Comparison of ENCODE assay signal across 1 cellular context in the genomic region with DNA sequence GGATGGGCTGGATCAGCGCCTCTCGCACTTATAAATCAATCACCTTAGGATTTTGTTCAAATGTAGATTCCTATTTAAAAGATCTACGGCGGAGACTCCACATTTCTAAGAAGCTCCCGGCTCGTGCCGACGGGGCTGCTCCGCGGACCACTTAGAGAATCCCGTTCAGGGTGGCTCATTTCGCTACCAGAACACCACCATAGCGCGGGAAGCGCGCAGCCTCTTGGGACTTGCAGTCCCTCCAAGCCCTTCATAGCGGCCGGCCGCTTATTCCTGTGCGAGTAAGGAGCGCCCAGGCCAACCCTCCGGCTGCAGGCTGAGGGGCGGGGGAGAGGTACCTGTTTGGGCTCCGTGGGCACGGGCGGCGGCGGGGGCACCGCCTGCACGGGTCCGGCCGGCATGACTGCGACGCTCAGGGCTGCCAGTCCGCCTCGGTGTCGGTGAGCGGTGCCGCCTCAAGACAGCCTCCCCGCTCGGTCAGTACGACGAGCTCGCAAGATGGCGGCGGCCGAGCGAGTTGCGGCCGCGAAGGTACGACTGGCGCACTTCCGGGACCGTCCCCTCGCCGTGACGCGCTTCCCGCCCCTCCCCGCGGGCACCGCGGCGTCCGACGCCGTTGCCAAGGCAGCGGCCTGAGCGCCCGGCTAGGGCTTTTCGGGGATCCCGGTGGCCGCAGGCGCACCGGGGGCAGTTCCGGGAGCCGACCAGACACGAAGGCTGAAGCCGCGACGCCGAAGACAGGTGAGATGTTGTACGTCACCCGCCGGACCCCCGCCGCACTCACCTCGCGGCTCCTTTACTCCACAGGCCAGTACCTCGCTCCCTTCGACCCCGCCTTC.
A peak's percentile ranks its signal among the peaks of the same experiment; 100 is the strongest.
TF ChIP-seq lines count a peak whose summit lies in the region.

Gene CCDC157 (plus strand): TSS at position 616 of the 839 bp plus-strand sequence. CDS start 8,994 bp downstream, outside the sequence.
Gene SF3A1 (minus strand): TSS at position 503 of the 839 bp plus-strand sequence. CDS start 102 bp downstream, at position 401.

TF ChIP-seq in HepG2, 621 proteins besides CTCF, POLR2A, EP300 and RAD21 (continues in another document):
- TF ChIP-seq ZNF569 (CRISPR knock-in tag; IDR thresholded peaks at IDR 0.05; ENCODE audit: borderline replicate concordance) (no peak; the same call in 1 of the 2 replicates), ATF1 (CRISPR knock-in tag; IDR thresholded peaks at IDR 0.05) (peak; percentile 79), SMARCE1 (IDR thresholded peaks at IDR 0.05; ENCODE audit: borderline replicate concordance) (no peak), CBX5 (CRISPR knock-in tag; IDR thresholded peaks at IDR 0.05; ENCODE audit: borderline replicate concordance) (no peak), ZNF878 (CRISPR knock-in tag; IDR thresholded peaks at IDR 0.05) (no peak), ZNF782 (CRISPR knock-in tag; IDR thresholded peaks at IDR 0.05; ENCODE audit: borderline replicate concordance) (no peak; the same call in 1 of the 2 replicates), ZNF83 (CRISPR knock-in tag; IDR thresholded peaks at IDR 0.05; ENCODE audit: borderline replicate concordance) (peak; percentile 82; the same call in 1 of the 2 replicates), HOXA9 (CRISPR knock-in tag; IDR thresholded peaks at IDR 0.05; ENCODE audit: borderline replicate concordance) (no peak), KLF16 (CRISPR knock-in tag; IDR thresholded peaks at IDR 0.05) (peak in 1 of 2 experiments; percentile 61; a peak in 1 of 4 replicates), RARA (CRISPR knock-in tag; IDR thresholded peaks at IDR 0.05) (0 out of 2 replicates have a peak, but pooled peaks have one; percentile 21), KAT2B (IDR thresholded peaks at IDR 0.05; ENCODE audit: borderline replicate concordance, low read depth, low read length) (no peak), DMTF1 (CRISPR knock-in tag; IDR thresholded peaks at IDR 0.05) (no peak), ZNF329 (CRISPR knock-in tag; IDR thresholded peaks at IDR 0.05; ENCODE audit: low read depth) (no peak), CENPBD1 (CRISPR knock-in tag; IDR thresholded peaks at IDR 0.05; ENCODE audit: borderline replicate concordance, low read depth) (no peak; the same call in 1 of the 2 replicates), MXI1 (IDR thresholded peaks at IDR 0.05; ENCODE audit: borderline replicate concordance, low read depth, low read length) (peak; percentile 92), ZNF136 (CRISPR knock-in tag; IDR thresholded peaks at IDR 0.05; ENCODE audit: low read depth) (no peak), HOXA7 (CRISPR knock-in tag; IDR thresholded peaks at IDR 0.05) (no peak), JARID2 (CRISPR knock-in tag; IDR thresholded peaks at IDR 0.05; ENCODE audit: insufficient replicate concordance) (no peak), ZNF224 (CRISPR knock-in tag; IDR thresholded peaks at IDR 0.05) (0 out of 2 replicates have a peak, but pooled peaks have one; percentile 6), ZNF850 (CRISPR knock-in tag; conservative IDR thresholded peaks at IDR 0.05) (0 out of 2 replicates have a peak, but pooled peaks have one; percentile 56), TEAD2 (CRISPR knock-in tag; IDR thresholded peaks at IDR 0.05) (no peak), HNRNPH1 (optimal IDR thresholded peaks at IDR 0.05; ENCODE audit: low read depth, low read length) (no peak), DPF2 (CRISPR knock-in tag; IDR thresholded peaks at IDR 0.05; ENCODE audit: borderline replicate concordance, low read depth) (no peak), MXD3 (CRISPR knock-in tag; IDR thresholded peaks at IDR 0.05) (peak; percentile 41; the same call in 1 of the 2 replicates), SMAD3 (CRISPR knock-in tag; IDR thresholded peaks at IDR 0.05) (peak; percentile 77; the same call in 1 of the 2 replicates), ZNF382 (CRISPR knock-in tag; IDR thresholded peaks at IDR 0.05; ENCODE audit: borderline replicate concordance) (no peak), TP53 (CRISPR knock-in tag; conservative IDR thresholded peaks at IDR 0.05) (0 out of 2 replicates have a peak, but pooled peaks have one; percentile 60), ZBTB14 (CRISPR knock-in tag; IDR thresholded peaks at IDR 0.05) (no peak; the same call in 1 of the 2 replicates), RXRB (CRISPR knock-in tag; IDR thresholded peaks at IDR 0.05; ENCODE audit: borderline replicate concordance) (no peak), SALL2 (CRISPR knock-in tag; IDR thresholded peaks at IDR 0.05) (peak; percentile 94; the same call in 1 of the 2 replicates), KMT2B (CRISPR knock-in tag; IDR thresholded peaks at IDR 0.05) (peak; percentile 83), PRPF4 (IDR thresholded peaks at IDR 0.05; ENCODE audit: low read depth, low read length, poor library complexity, severe bottlenecking) (no peak), ZSCAN21 (CRISPR knock-in tag; IDR thresholded peaks at IDR 0.05; ENCODE audit: borderline replicate concordance) (peak; percentile 71; the same call in 1 of the 2 replicates), THAP11 (CRISPR knock-in tag; IDR thresholded peaks at IDR 0.05) (peak; percentile 97), ZNF234 (CRISPR knock-in tag; conservative IDR thresholded peaks at IDR 0.05) (no peak), SP4 (CRISPR knock-in tag; IDR thresholded peaks at IDR 0.05) (peak; percentile 71; the same call in 1 of the 2 replicates), ZFP91 (CRISPR knock-in tag; IDR thresholded peaks at IDR 0.05; ENCODE audit: borderline replicate concordance) (peak; percentile 90; the same call in 1 of the 2 replicates), RAD51 (IDR thresholded peaks at IDR 0.05; ENCODE audit: borderline replicate concordance) (no peak), THAP9 (CRISPR knock-in tag; IDR thresholded peaks at IDR 0.05; ENCODE audit: borderline replicate concordance) (peak; percentile 98), ZNF431 (CRISPR knock-in tag; IDR thresholded peaks at IDR 0.05; ENCODE audit: borderline replicate concordance, low read depth) (0 out of 2 replicates have a peak, but pooled peaks have one; percentile 36)
- TF ChIP-seq, protein P1, sequence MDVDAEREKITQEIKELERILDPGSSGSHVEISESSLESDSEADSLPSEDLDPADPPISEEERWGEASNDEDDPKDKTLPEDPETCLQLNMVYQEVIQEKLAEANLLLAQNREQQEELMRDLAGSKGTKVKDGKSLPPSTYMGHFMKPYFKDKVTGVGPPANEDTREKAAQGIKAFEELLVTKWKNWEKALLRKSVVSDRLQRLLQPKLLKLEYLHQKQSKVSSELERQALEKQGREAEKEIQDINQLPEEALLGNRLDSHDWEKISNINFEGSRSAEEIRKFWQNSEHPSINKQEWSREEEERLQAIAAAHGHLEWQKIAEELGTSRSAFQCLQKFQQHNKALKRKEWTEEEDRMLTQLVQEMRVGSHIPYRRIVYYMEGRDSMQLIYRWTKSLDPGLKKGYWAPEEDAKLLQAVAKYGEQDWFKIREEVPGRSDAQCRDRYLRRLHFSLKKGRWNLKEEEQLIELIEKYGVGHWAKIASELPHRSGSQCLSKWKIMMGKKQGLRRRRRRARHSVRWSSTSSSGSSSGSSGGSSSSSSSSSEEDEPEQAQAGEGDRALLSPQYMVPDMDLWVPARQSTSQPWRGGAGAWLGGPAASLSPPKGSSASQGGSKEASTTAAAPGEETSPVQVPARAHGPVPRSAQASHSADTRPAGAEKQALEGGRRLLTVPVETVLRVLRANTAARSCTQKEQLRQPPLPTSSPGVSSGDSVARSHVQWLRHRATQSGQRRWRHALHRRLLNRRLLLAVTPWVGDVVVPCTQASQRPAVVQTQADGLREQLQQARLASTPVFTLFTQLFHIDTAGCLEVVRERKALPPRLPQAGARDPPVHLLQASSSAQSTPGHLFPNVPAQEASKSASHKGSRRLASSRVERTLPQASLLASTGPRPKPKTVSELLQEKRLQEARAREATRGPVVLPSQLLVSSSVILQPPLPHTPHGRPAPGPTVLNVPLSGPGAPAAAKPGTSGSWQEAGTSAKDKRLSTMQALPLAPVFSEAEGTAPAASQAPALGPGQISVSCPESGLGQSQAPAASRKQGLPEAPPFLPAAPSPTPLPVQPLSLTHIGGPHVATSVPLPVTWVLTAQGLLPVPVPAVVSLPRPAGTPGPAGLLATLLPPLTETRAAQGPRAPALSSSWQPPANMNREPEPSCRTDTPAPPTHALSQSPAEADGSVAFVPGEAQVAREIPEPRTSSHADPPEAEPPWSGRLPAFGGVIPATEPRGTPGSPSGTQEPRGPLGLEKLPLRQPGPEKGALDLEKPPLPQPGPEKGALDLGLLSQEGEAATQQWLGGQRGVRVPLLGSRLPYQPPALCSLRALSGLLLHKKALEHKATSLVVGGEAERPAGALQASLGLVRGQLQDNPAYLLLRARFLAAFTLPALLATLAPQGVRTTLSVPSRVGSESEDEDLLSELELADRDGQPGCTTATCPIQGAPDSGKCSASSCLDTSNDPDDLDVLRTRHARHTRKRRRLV (CRISPR knock-in tag; IDR thresholded peaks at IDR 0.05) = no peak
- TF ChIP-seq, protein P2, sequence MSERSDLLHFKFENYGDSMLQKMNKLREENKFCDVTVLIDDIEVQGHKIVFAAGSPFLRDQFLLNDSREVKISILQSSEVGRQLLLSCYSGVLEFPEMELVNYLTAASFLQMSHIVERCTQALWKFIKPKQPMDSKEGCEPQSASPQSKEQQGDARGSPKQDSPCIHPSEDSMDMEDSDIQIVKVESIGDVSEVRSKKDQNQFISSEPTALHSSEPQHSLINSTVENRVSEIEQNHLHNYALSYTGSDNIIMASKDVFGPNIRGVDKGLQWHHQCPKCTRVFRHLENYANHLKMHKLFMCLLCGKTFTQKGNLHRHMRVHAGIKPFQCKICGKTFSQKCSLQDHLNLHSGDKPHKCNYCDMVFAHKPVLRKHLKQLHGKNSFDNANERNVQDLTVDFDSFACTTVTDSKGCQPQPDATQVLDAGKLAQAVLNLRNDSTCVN (CRISPR knock-in tag; IDR thresholded peaks at IDR 0.05; ENCODE audit: borderline replicate concordance) = peak; percentile 83
- TF ChIP-seq, protein P3, sequence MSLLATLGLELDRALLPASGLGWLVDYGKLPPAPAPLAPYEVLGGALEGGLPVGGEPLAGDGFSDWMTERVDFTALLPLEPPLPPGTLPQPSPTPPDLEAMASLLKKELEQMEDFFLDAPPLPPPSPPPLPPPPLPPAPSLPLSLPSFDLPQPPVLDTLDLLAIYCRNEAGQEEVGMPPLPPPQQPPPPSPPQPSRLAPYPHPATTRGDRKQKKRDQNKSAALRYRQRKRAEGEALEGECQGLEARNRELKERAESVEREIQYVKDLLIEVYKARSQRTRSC (CRISPR knock-in tag; IDR thresholded peaks at IDR 0.05; ENCODE audit: low read depth) = no peak
